Comparison of ENCODE assay signal across 12 cellular contexts in genomic region chr17:8681175-8681949, GRCh38. TPM values are rescaled to one million over a fixed set of nuclear protein-coding genes. Genes with fewer than 3 reads are reported as not detected.
DNase-seq lines count a peak whose midpoint lies in the region; ATAC-seq and TF ChIP-seq lines count a peak whose summit lies in the region.
"Had no signal": no experiment of that assay in that cellular context is flagged by ENCODE, and none has a peak within 500 bp of the region (broad histone marks: within the 10 kb centered on the region; RNA-seq: fewer than 3 reads in every experiment).

No MANE protein-coding gene starts in this region.

- H3K27me3 ChIP-seq in GM23248 (replicated peaks; ENCODE audit: insufficient read depth) (no peaks in the 10 kb centered on the region), stomach smooth muscle (ENCODE audit: control insufficient read depth in 1 of 2, insufficient read depth in 2 of 2, low read length in 2 of 2) (no peaks in the 10 kb centered on the region), MM.1S (replicated peaks; ENCODE audit: insufficient read depth, low read length) (no peaks in the 10 kb centered on the region)

- H3K9me2 ChIP-seq in GM23248 (ENCODE audit: insufficient read depth) (no peaks in the 10 kb centered on the region), MM.1S (replicated peaks; ENCODE audit: insufficient read depth, low read length) (no peaks in the 10 kb centered on the region)

- DNase-seq in GM23248 (peak; percentile 88), brain pericyte (ENCODE audit: low read depth, low spot score) (peak; percentile 63), hepatic stellate cell (ENCODE audit: low spot score) (peak; percentile 40), SW 1271 (lab: John Stamatoyannopoulos, UW) (no peak), MM.1S (no peak)
- DNase-seq: activated T-cell treated with anti-CD3 and anti-CD28 coated beads, Interleukin-2, amount 50 U/mL, for 1 hour; Calu3; PC-9; stimulated activated naive CD4-positive, alpha-beta T cell had no signal

- H3K4me3 ChIP-seq in GM23248 (peak overlapping the region; percentile 69), stomach smooth muscle (ENCODE audit: low read length in 2 of 2) (peak overlapping the region; percentile 24 to 69), MM.1S (ENCODE audit: low read length) (no peak overlapping the region)
- H3K4me3 ChIP-seq: PC-9 had no signal

- H3K9me3 ChIP-seq in GM23248 (ENCODE audit: low read depth) (no peaks in the 10 kb centered on the region), stomach smooth muscle (ENCODE audit: control insufficient read depth in 2 of 2, low read length in 2 of 2) (peaks cover 0 to 2% of the 10 kb centered on the region in 2 donors), MM.1S (replicated peaks; ENCODE audit: insufficient read depth, low read length) (no peaks in the 10 kb centered on the region)

- H3K36me3 ChIP-seq in GM23248 (ENCODE audit: low read depth), result no peaks in the 10 kb centered on the region
- no peaks in the 10 kb centered on the region for H3K36me3 ChIP-seq in stomach smooth muscle (ENCODE audit: control insufficient read depth in 2 of 2, insufficient read depth in 2 of 2, low read length in 2 of 2)
- H3K36me3 ChIP-seq in MM.1S (replicated peaks; ENCODE audit: insufficient read depth, low read length), result no peaks in the 10 kb centered on the region

- H4K20me1 ChIP-seq in GM23248 (ENCODE audit: insufficient read depth), result no peaks in the 10 kb centered on the region
- no peaks in the 10 kb centered on the region for H4K20me1 ChIP-seq in MM.1S (ENCODE audit: insufficient read depth, low read length)

- H3F3A ChIP-seq in GM23248 (ENCODE audit: insufficient read depth) (peaks cover 21% of the 10 kb centered on the region), MM.1S (ENCODE audit: insufficient read depth, low read length) (no peaks in the 10 kb centered on the region)

- peak overlapping the region; percentile 66 for H3K9ac ChIP-seq in GM23248
- peak overlapping the region in 1 of 2 donors; percentile 64 for H3K9ac ChIP-seq in stomach smooth muscle (ENCODE audit: low read length in 2 of 2)
- no peak overlapping the region for H3K9ac ChIP-seq in MM.1S (ENCODE audit: low read length)

- H3K4me1 ChIP-seq in GM23248 (ENCODE audit: insufficient read depth) (peaks cover 18% of the 10 kb centered on the region), stomach smooth muscle (ENCODE audit: control insufficient read depth, insufficient read depth, low read length) (peaks cover 13% of the 10 kb centered on the region), MM.1S (ENCODE audit: low read length) (no peaks in the 10 kb centered on the region)

- H2AFZ ChIP-seq in GM23248 (peak overlapping the region; percentile 94), MM.1S (ENCODE audit: low read length) (no peak overlapping the region)
- H2AFZ ChIP-seq: PC-9 had no signal

- H3K4me2 ChIP-seq in GM23248 (ENCODE audit: unreplicated experiment), result peak overlapping the region; percentile 76
- H3K4me2 ChIP-seq in MM.1S (ENCODE audit: low read depth, low read length), result no peak overlapping the region
- H3K4me2 ChIP-seq: PC-9 had no signal

- H3K27ac ChIP-seq in GM23248, result peak overlapping the region; percentile 70
- H3K27ac ChIP-seq in stomach smooth muscle (ENCODE audit: low read length), result peak overlapping the region; percentile 82
- H3K27ac ChIP-seq in MM.1S (ENCODE audit: low read length), result no peak overlapping the region
- H3K27ac ChIP-seq: PC-9 had no signal

- H3K79me2 ChIP-seq in GM23248 (ENCODE audit: insufficient read depth) (no peaks in the 10 kb centered on the region), MM.1S (ENCODE audit: low read length) (no peaks in the 10 kb centered on the region)

- ATAC-seq in GM21360 (IDR thresholded peaks at IDR 0.05; ENCODE audit: unreplicated experiment) (no peak), GM18511 (IDR thresholded peaks at IDR 0.05; ENCODE audit: unreplicated experiment) (no peak)

- no peak for TF ChIP-seq CTCF in MM.1S (IDR thresholded peaks at IDR 0.05; ENCODE audit: low read length)

- WGBS in GM23248 (ENCODE audit: low coverage in 1 of 2, low lambda C conversion rate in 2 of 2, missing lambda C conversion rate in 2 of 2), 2 experiments, result 2 to 3% methylated on average over 16 of the region's 16 CpGs

- in situ Hi-C loops in GM23248 (cut with MboI), result no loop called here

RNA-seq across cellular contexts. Expression of gene MYH10, which starts 50.8 kb away (rescaled TPM):
- total RNA-seq in GM23248 (2014; rRNA removed; shearing (Covaris generic)), result 39.2 and 46.8 TPM in 2 replicates
- 69.5 and 76.8 TPM in 2 replicates for polyA plus RNA-seq in GM23248 (2016; fragmentation: Nextera tagmentation; extraction: Ambion mirVana)

Comparison
In these comparisons a context has a peak if more than half of its experiments do, and no peak if none do; other contexts are left out.
1. DNase-seq: peak in GM23248 (single experiment), brain pericyte (single experiment) and hepatic stellate cell (single experiment); none in SW 1271 (0 of 2) and MM.1S (single experiment).